ENCODE assay signal across 8 cellular contexts in the genomic region with DNA sequence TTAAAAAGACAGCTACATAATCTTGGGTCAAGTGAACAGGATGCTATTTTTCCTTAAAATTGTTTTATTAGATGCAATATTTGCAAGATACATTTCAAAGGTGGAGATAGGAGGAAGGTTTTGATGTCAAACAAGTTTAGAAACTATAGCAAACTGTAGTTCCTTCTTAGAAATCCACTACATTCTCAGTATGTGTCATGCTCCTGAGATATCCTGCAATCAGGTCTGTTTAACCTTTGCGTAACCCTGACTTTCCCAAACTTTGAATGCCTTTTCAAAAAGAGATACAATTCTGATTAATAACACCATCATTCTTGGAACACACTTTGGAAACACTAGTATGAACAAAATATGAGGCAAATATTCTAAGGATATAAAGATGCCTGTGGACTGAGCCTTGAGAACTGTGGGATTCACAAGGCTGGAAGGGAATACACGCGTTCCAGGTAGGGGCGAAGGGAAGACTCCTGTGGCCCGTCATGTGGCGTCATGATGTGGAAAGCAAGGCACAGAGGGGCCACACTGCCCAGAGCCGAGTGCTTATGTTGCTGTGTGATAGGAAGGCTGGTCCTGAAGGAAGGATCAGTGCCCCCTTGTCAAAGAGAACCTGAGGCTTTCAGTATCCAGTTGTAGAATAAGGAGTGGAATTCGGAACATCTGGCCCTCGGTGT. TPM values are rescaled to one million over a fixed set of nuclear protein-coding genes. Genes with fewer than 3 reads are reported as not detected.
DNase-seq lines count a peak whose midpoint lies in the region; ATAC-seq and TF ChIP-seq lines count a peak whose summit lies in the region.

No MANE protein-coding gene starts in this region.

- ATAC-seq in GM21723 (IDR thresholded peaks at IDR 0.05; ENCODE audit: unreplicated experiment) (peak; percentile 1), T-cell (replicated peaks in 1 of 4) (peak in 3 of 4 experiments; percentile 28 to 41 (median 31)), heart left ventricle (peak; percentile 4 to 41 (median 31)), GM19395 (IDR thresholded peaks at IDR 0.05; ENCODE audit: unreplicated experiment) (no peak), HG02588 (IDR thresholded peaks at IDR 0.05; ENCODE audit: unreplicated experiment) (no peak)

- POLR2A ChIA-PET in T-cell (lab: Charles Lee): interaction anchor here in 1 of 2 donors (0.6 kb wide), 1 partner anchor 246 kb away, joined by 3 read pairs; no protein-coding TSS in a partner anchor

- peaks cover 0 to 2% of the 10 kb centered on the region in 2 donors for H3K27me3 Mint-ChIP-seq in T-cell

- no peak overlapping the region for H3K4me3 ChIP-seq in heart left ventricle
- H3K4me3 ChIP-seq in skeletal muscle tissue (ENCODE audit: low read length in 3 of 3): peak overlapping the region in 1 of 3 donors; percentile 23
- no peak overlapping the region for H3K4me3 ChIP-seq in BE2C (ENCODE audit: low read depth, low read length)

- H3K9ac ChIP-seq in skeletal muscle tissue (ENCODE audit: low read depth in 1 of 3, low read length in 3 of 3): peak overlapping the region; percentile 48 to 80 (median 71)

- H3K27ac Mint-ChIP-seq in T-cell: no peak overlapping the region

- no peaks in the 10 kb centered on the region for H3K9me3 ChIP-seq in heart left ventricle
- H3K9me3 ChIP-seq in skeletal muscle tissue (ENCODE audit: control insufficient read depth in 3 of 3, low read length in 3 of 3): no peaks in the 10 kb centered on the region
- no peaks in the 10 kb centered on the region for H3K9me3 ChIP-seq in BE2C

- CTCF ChIA-PET in T-cell (lab: Charles Lee): interaction anchor here (0.6 to 1.3 kb wide), 9 partner anchors 8 to 997 kb away, joined by 3 to 10 read pairs (median 4); no protein-coding TSS in a partner anchor

- H3K27ac ChIP-seq in heart left ventricle (peak overlapping the region; percentile 51 to 94 (median 86)), skeletal muscle tissue (ENCODE audit: low read depth, low read length) (peak overlapping the region; percentile 95)

- H3K4me1 ChIP-seq in heart left ventricle: peaks cover 0 to 43% (median 21%) of the 10 kb centered on the region in 12 donors
- H3K4me1 ChIP-seq in skeletal muscle tissue (ENCODE audit: control insufficient read depth in 3 of 3, insufficient read depth in 3 of 3, low read length in 3 of 3): peaks cover 41 to 53% (median 42%) of the 10 kb centered on the region in 3 donors
- peaks cover 14% of the 10 kb centered on the region for H3K4me1 ChIP-seq in BE2C

- no peak overlapping the region for H3K4me3 Mint-ChIP-seq in T-cell

- intact Hi-C loops in heart left ventricle (cut with DNase I): loop anchor here in 9 of 10 donors (1.0 to 10.0 kb wide), 19 partner anchors 99 to 595 kb away; no protein-coding TSS in a partner anchor

- TF ChIP-seq POLR2A in heart left ventricle (IDR thresholded peaks at IDR 0.05): no peak

- no peaks in the 10 kb centered on the region for H3K36me3 Mint-ChIP-seq in T-cell

- no peak for TF ChIP-seq CTCF in heart left ventricle (IDR thresholded peaks at IDR 0.05)
- TF ChIP-seq CTCF in BE2C (IDR thresholded peaks at IDR 0.05; ENCODE audit: low read depth, low read length): no peak

- no peaks in the 10 kb centered on the region for H3K36me3 ChIP-seq in heart left ventricle
- H3K36me3 ChIP-seq in skeletal muscle tissue (ENCODE audit: control insufficient read depth in 3 of 3, insufficient read depth in 3 of 3, low read length in 3 of 3): no peaks in the 10 kb centered on the region
- H3K36me3 ChIP-seq in BE2C: no peaks in the 10 kb centered on the region

- DNase-seq in T-cell: no peak
- no peak for DNase-seq in heart left ventricle
- no peak for DNase-seq in BE2C
- no peak for DNase-seq in stimulated activated CD4-positive, alpha-beta T cell treated with anti-CD3 and anti-CD28 coated beads, Interleukin-1b, Interleukin-23, amount 100 ng/mL, for 48 hours

- WGBS in heart left ventricle, 4 donors: 40 to 52% (median 50%) methylated on average over 9 of the region's 9 CpGs

- H3K27me3 ChIP-seq in heart left ventricle (no peaks in the 10 kb centered on the region), skeletal muscle tissue (ENCODE audit: control insufficient read depth in 3 of 3, insufficient read depth in 3 of 3, low read length in 3 of 3) (no peaks in the 10 kb centered on the region), BE2C (no peaks in the 10 kb centered on the region)

- H3K9me3 Mint-ChIP-seq in T-cell: no peaks in the 10 kb centered on the region

- peaks cover 7 to 11% (median 11%) of the 10 kb centered on the region in 3 donors for H3K4me1 Mint-ChIP-seq in T-cell

RNA-seq across cellular contexts. Expression of gene TARBP1, which starts 19.6 kb away (rescaled TPM):
- total RNA-seq in T-cell (10 to 100 TPM; 33.9 to 60.7 (median 40.6) TPM), heart left ventricle (10 to 100 TPM in 4 of 9 donors, 1 to 10 TPM in 5; 7.1 to 18.2 (median 9.9) TPM), skeletal muscle tissue (36.5 TPM)
- polyA plus RNA-seq in heart left ventricle: 10 to 100 TPM in 1 of 2 donors, 1 to 10 TPM in 1; 4.8 to 15.9 TPM
- 30.9 TPM for polyA plus RNA-seq in BE2C (2012; ENCODE audit: insufficient read depth, insufficient read length, low read depth)

Comparison
In these comparisons a context has a peak if more than half of its experiments do, and no peak if none do; other contexts are left out.
1. ATAC-seq: peak in GM21723 (single experiment), T-cell (3 of 4) and heart left ventricle (4 of 4); none in GM19395 (single experiment) and HG02588 (single experiment).